Comparison of ENCODE assay signal across 8 cellular contexts in genomic region chr9:136539427-136540412, GRCh38. TPM values are rescaled to one million over a fixed set of nuclear protein-coding genes. Genes with fewer than 3 reads are reported as not detected.
DNase-seq lines count a peak whose midpoint lies in the region; ATAC-seq and TF ChIP-seq lines count a peak whose summit lies in the region.

No MANE protein-coding gene starts in this region.

- ATAC-seq in HG03064 (IDR thresholded peaks at IDR 0.05; ENCODE audit: low read depth, unreplicated experiment) (peak; percentile 46), T-helper 17 cell (peak; percentile 71), GM18517 (IDR thresholded peaks at IDR 0.05; ENCODE audit: unreplicated experiment) (no peak)

- peak overlapping the region; percentile 91 for H3K4me3 Mint-ChIP-seq in T-helper 17 cell

- no peaks in the 10 kb centered on the region for H3K27me3 Mint-ChIP-seq in T-helper 17 cell

- no peaks in the 10 kb centered on the region for H3K36me3 ChIP-seq in adrenal gland (replicated peaks in 1 of 2)

- H3K27me3 ChIP-seq in adrenal gland = no peaks in the 10 kb centered on the region

- TF ChIP-seq CTCF in GM12864 (IDR thresholded peaks at IDR 0.05; ENCODE audit: low read depth, low read length, missing control alignments) (no peak), adrenal gland (IDR thresholded peaks at IDR 0.05) (no peak)

- peaks cover 0 to 31% of the 10 kb centered on the region in 2 donors for H3K4me1 ChIP-seq in adrenal gland (replicated peaks in 1 of 2)

- H3K27ac ChIP-seq in adrenal gland = peak overlapping the region; percentile 3 to 91 (median 60)

- peak overlapping the region; percentile 5 for H3K4me3 ChIP-seq in GM12864 (ENCODE audit: low read depth, low read length)
- peak overlapping the region in 1 of 4 donors; percentile 13 for H3K4me3 ChIP-seq in adrenal gland

- WGBS in adrenal gland, 4 donors = 59 to 80% (median 61%) methylated on average over 9 to 33 of the region's 33 CpGs

- DNase-seq in GM12864 (ENCODE audit: low read depth) = peak; percentile 86
- peak; percentile 47 to 84 (median 69) for DNase-seq in T-helper 17 cell
- DNase-seq in adrenal gland = peak; percentile 74 to 92 (median 86)
- DNase-seq in iPS-NIHi7 (ENCODE audit: extremely low spot score) = peak; percentile 70
- DNase-seq in stimulated activated CD4-positive, alpha-beta T cell treated with anti-CD3 and anti-CD28 coated beads, Interleukin-15, amount 100 ng/mL, for 24 hours = peak; percentile 98
- no peak for DNase-seq in NCI-H2107 (lab: John Stamatoyannopoulos, UW)

- intact Hi-C loops in adrenal gland (cut with DNase I) = loop anchor here in 1 of 2 donors (5.0 kb wide), 1 partner anchor 83 kb away; no protein-coding TSS in a partner anchor

- H3K9me3 ChIP-seq in T-helper 17 cell (ENCODE audit: control insufficient read depth, low read length, poor library complexity, severe bottlenecking) = no peaks in the 10 kb centered on the region
- H3K9me3 ChIP-seq in adrenal gland (replicated peaks in 1 of 3) = no peaks in the 10 kb centered on the region

- TF ChIP-seq POLR2A in adrenal gland (IDR thresholded peaks at IDR 0.05) = peak in 1 of 2 donors; percentile 34

- peaks cover 36% of the 10 kb centered on the region for H3K4me1 Mint-ChIP-seq in T-helper 17 cell

- H3K27ac Mint-ChIP-seq in T-helper 17 cell = peak overlapping the region; percentile 91

- no peaks in the 10 kb centered on the region for H3K36me3 Mint-ChIP-seq in T-helper 17 cell (ENCODE audit: low read depth)

RNA-seq across cellular contexts. Expression of gene NOTCH1, which starts 6.1 kb away (rescaled TPM):
- total RNA-seq in T-helper 17 cell = 10 to 100 TPM; 31.7 to 37.5 TPM
- 10 to 100 TPM; 18.1 to 31.5 (median 25.7) TPM for total RNA-seq in adrenal gland
- polyA plus RNA-seq in adrenal gland = 10 to 100 TPM in 1 of 3 donors, 1 to 10 TPM in 1, under 1 TPM in 1; 0.81 to 21.2 (median 6.2) TPM

RNA-seq across cellular contexts. Expression of gene SEC16A, which starts 56.9 kb away (rescaled TPM):
- total RNA-seq in T-helper 17 cell (10 to 100 TPM; 71.7 to 74.7 TPM), adrenal gland (100 to 1,000 TPM in 1 of 8 donors, 10 to 100 TPM in 7; 48.4 to 107 (median 56.5) TPM)
- 10 to 100 TPM; 52.0 to 81.6 (median 77.0) TPM for polyA plus RNA-seq in adrenal gland
